Comparison of ENCODE assay signal across 20 cellular contexts in the genomic region with DNA sequence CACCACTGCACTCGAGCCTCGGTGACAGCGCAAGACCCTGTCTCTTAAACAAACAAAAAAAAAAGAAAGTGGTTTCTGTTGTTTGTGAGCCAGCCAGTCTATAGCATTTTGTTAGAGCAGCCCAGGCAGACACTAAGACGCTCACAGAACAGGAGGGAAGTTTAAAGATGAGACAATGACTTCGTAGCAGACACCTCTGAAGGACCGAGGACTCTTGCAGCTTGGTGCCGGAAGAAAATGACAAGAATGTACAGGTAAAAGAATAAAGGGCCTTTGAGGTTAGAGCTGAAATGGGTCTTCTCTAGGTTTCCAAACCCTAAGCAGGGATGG. TPM values are rescaled to one million over a fixed set of nuclear protein-coding genes. Genes with fewer than 3 reads are reported as not detected.
A peak's percentile ranks its signal among the peaks of the same experiment; 100 is the strongest.
DNase-seq lines count a peak whose midpoint lies in the region; ATAC-seq and TF ChIP-seq lines count a peak whose summit lies in the region.
"Had no signal": no experiment of that assay in that cellular context is flagged by ENCODE, and none has a peak within 500 bp of the region (broad histone marks: within the 10 kb centered on the region; RNA-seq: fewer than 3 reads in every experiment).

No MANE protein-coding gene starts in this region.

- intact Hi-C loops in spleen (cut with DNase I; ENCODE audit: low total_unique reads) = no loop called here

- TF ChIP-seq CTCF in Loucy (conservative IDR thresholded peaks at IDR 0.05; ENCODE audit: low read length) = no peak
- TF ChIP-seq CTCF in spleen (IDR thresholded peaks at IDR 0.05 in 8 of 11, conservative IDR thresholded peaks at IDR 0.05 in 3 of 11) = no peak
- TF ChIP-seq CTCF in smooth muscle cell (IDR thresholded peaks at IDR 0.05; ENCODE audit: borderline replicate concordance, insufficient read depth, poor library complexity, severe bottlenecking) = no peak

- H3K4me2 ChIP-seq in Loucy (ENCODE audit: low read depth, low read length, poor library complexity, severe bottlenecking) (no peak overlapping the region), smooth muscle cell (no peak overlapping the region)
- H3K4me2 ChIP-seq: BLaER1 treated with 17β-estradiol and CSF1 and Interleukin-3, amounts not matched to agents 10 nM and 100 nM; SK-N-SH had no signal

- H3K9me3 ChIP-seq in Loucy (ENCODE audit: insufficient read depth, low read depth, low read length) (no peaks in the 10 kb centered on the region), spleen (no peaks in the 10 kb centered on the region), smooth muscle cell (replicated peaks; ENCODE audit: low read depth) (no peaks in the 10 kb centered on the region)
- H3K9me3 ChIP-seq: BLaER1 treated with 17β-estradiol and CSF1 and Interleukin-3, amounts not matched to agents 10 nM and 100 nM; lower lobe of right lung; ovary; SK-N-SH had no signal

- H3K9me3 Mint-ChIP-seq in activated T-cell treated with anti-CD3 and anti-CD28 coated beads, Interleukin-2, amount 50 U/mL, for 24 hours = no peaks in the 10 kb centered on the region
- H3K9me3 Mint-ChIP-seq in central memory CD8-positive, alpha-beta T cell = no peaks in the 10 kb centered on the region

- DNase-seq in activated T-cell treated with anti-CD3 and anti-CD28 coated beads, Interleukin-2, amount 50 U/mL, for 24 hours = no peak
- DNase-seq in activated T-cell treated with anti-CD3 and anti-CD28 coated beads for 4 hours = no peak
- no peak for DNase-seq in central memory CD8-positive, alpha-beta T cell (ENCODE audit: low spot score in 2 of 2)
- DNase-seq in spleen = no peak
- no peak for DNase-seq in smooth muscle cell (lab: John Stamatoyannopoulos, UW; ENCODE audit: unreplicated experiment)
- DNase-seq: ACHN, DMS53, dorsolateral prefrontal cortex, erythroblast, kidney, lower lobe of right lung, NCI-H524, ovary, right cardiac atrium, SK-N-SH had no signal

- 0 out of 2 replicates have a peak overlapping the region, but pooled peaks have one; percentile 33 for H2AFZ ChIP-seq in Loucy (ENCODE audit: low read length)
- no peak overlapping the region for H2AFZ ChIP-seq in smooth muscle cell (ENCODE audit: low read depth)

- H3K4me1 Mint-ChIP-seq in activated T-cell treated with anti-CD3 and anti-CD28 coated beads, Interleukin-2, amount 50 U/mL, for 24 hours (ENCODE audit: low read depth) = peaks cover 40% of the 10 kb centered on the region
- H3K4me1 Mint-ChIP-seq in central memory CD8-positive, alpha-beta T cell = peaks cover 47% of the 10 kb centered on the region

- H3K27me3 ChIP-seq in Loucy (ENCODE audit: insufficient read depth, low read length, poor library complexity, severe bottlenecking) = no peaks in the 10 kb centered on the region
- H3K27me3 ChIP-seq in spleen (replicated peaks in 1 of 7) = no peaks in the 10 kb centered on the region
- H3K27me3 ChIP-seq in smooth muscle cell (ENCODE audit: low read depth) = no peaks in the 10 kb centered on the region
- H3K27me3 ChIP-seq: BLaER1 treated with 17β-estradiol and CSF1 and Interleukin-3, amounts not matched to agents 10 nM and 100 nM; cardiac muscle cell; dorsolateral prefrontal cortex; ovary had no signal

- peak; percentile 52 for ATAC-seq in central memory CD8-positive, alpha-beta T cell (replicated peaks; ENCODE audit: extremely low read depth, poor library complexity, severe bottlenecking)
- ATAC-seq in GM18519 (IDR thresholded peaks at IDR 0.05; ENCODE audit: low FRiP score, unreplicated experiment) (no peak), GM21737 (IDR thresholded peaks at IDR 0.05; ENCODE audit: unreplicated experiment) (no peak)
- ATAC-seq: lower lobe of right lung, right cardiac atrium had no signal

- H3K9me2 ChIP-seq in Loucy (replicated peaks; ENCODE audit: low read depth, low read length) = no peaks in the 10 kb centered on the region
- H3K9me2 ChIP-seq: SK-N-SH had no signal

- H3K9ac ChIP-seq in Loucy (ENCODE audit: low read depth, low read length, poor library complexity, severe bottlenecking) (peak overlapping the region; percentile 23), smooth muscle cell (ENCODE audit: low read depth) (no peak overlapping the region)
- H3K9ac ChIP-seq: BLaER1 treated with 17β-estradiol and CSF1 and Interleukin-3, amounts not matched to agents 10 nM and 100 nM; SK-N-SH had no signal

- 63 to 85% (median 79%) methylated on average over 7 of the region's 7 CpGs for WGBS in spleen, 5 donors
- WGBS in smooth muscle cell (ENCODE audit: low lambda C conversion rate) = 93% methylated on average over 7 of the region's 7 CpGs

- peaks cover 39% of the 10 kb centered on the region for H3K4me1 ChIP-seq in Loucy (ENCODE audit: insufficient read depth, low read length, poor library complexity, severe bottlenecking)
- peaks cover 0 to 27% (median 7%) of the 10 kb centered on the region in 6 donors for H3K4me1 ChIP-seq in spleen
- no peaks in the 10 kb centered on the region for H3K4me1 ChIP-seq in smooth muscle cell (ENCODE audit: low read depth)
- H3K4me1 ChIP-seq: lower lobe of right lung had no signal

- H4K20me1 ChIP-seq in Loucy (ENCODE audit: insufficient read depth, low read length, poor library complexity, severe bottlenecking) (no peaks in the 10 kb centered on the region), smooth muscle cell (ENCODE audit: low read depth) (no peaks in the 10 kb centered on the region)
- H4K20me1 ChIP-seq: BLaER1 treated with 17β-estradiol and CSF1 and Interleukin-3, amounts not matched to agents 10 nM and 100 nM had no signal

- H3K27me3 Mint-ChIP-seq in activated T-cell treated with anti-CD3 and anti-CD28 coated beads, Interleukin-2, amount 50 U/mL, for 24 hours = no peaks in the 10 kb centered on the region
- H3K27me3 Mint-ChIP-seq in central memory CD8-positive, alpha-beta T cell = no peaks in the 10 kb centered on the region

- H3F3A ChIP-seq in Loucy (ENCODE audit: low read depth) (no peaks in the 10 kb centered on the region), smooth muscle cell (ENCODE audit: low read depth) (no peaks in the 10 kb centered on the region)

- TF ChIP-seq POLR2A in spleen (IDR thresholded peaks at IDR 0.05) = no peak

- peak overlapping the region; percentile 75 for H3K4me3 Mint-ChIP-seq in activated T-cell treated with anti-CD3 and anti-CD28 coated beads, Interleukin-2, amount 50 U/mL, for 24 hours
- H3K4me3 Mint-ChIP-seq in central memory CD8-positive, alpha-beta T cell = peak overlapping the region; percentile 92

- H3K27ac ChIP-seq in spleen (peak overlapping the region in 6 of 8 donors; percentile 2 to 68 (median 58)), smooth muscle cell (ENCODE audit: low read depth) (no peak overlapping the region)
- H3K27ac ChIP-seq: BLaER1 treated with 17β-estradiol and CSF1 and Interleukin-3, amounts not matched to agents 10 nM and 100 nM; cardiac muscle cell; dorsolateral prefrontal cortex; lower lobe of right lung; ovary had no signal

- H3K79me2 ChIP-seq in Loucy (ENCODE audit: insufficient read depth, low read length) (no peaks in the 10 kb centered on the region), smooth muscle cell (ENCODE audit: low read depth) (no peaks in the 10 kb centered on the region)

- no peak overlapping the region for H3K4me3 ChIP-seq in Loucy (ENCODE audit: low read length, poor library complexity, severe bottlenecking)
- H3K4me3 ChIP-seq in spleen = peak overlapping the region in 4 of 8 donors; percentile 1 to 51 (median 10)
- H3K4me3 ChIP-seq in smooth muscle cell = no peak overlapping the region
- H3K4me3 ChIP-seq: BLaER1 treated with 17β-estradiol and CSF1 and Interleukin-3, amounts not matched to agents 10 nM and 100 nM; cardiac muscle cell; dorsolateral prefrontal cortex; lower lobe of right lung; ovary had no signal

- H3K27ac Mint-ChIP-seq in activated T-cell treated with anti-CD3 and anti-CD28 coated beads, Interleukin-2, amount 50 U/mL, for 24 hours = peak overlapping the region; percentile 93
- H3K27ac Mint-ChIP-seq in central memory CD8-positive, alpha-beta T cell (ENCODE audit: low read depth) = peak overlapping the region; percentile 99

- peaks cover 8% of the 10 kb centered on the region for H3K36me3 Mint-ChIP-seq in activated T-cell treated with anti-CD3 and anti-CD28 coated beads, Interleukin-2, amount 50 U/mL, for 24 hours (ENCODE audit: low read depth)
- peaks cover 16% of the 10 kb centered on the region for H3K36me3 Mint-ChIP-seq in central memory CD8-positive, alpha-beta T cell (ENCODE audit: insufficient read depth)

- H3K36me3 ChIP-seq in Loucy (ENCODE audit: insufficient read depth, low read length) = peaks cover 5% of the 10 kb centered on the region; the same call in 1 of the 2 replicates
- H3K36me3 ChIP-seq in spleen = peaks cover 0 to 5% (median 0%) of the 10 kb centered on the region in 6 donors
- no peaks in the 10 kb centered on the region for H3K36me3 ChIP-seq in smooth muscle cell (ENCODE audit: low read depth)
- H3K36me3 ChIP-seq: ovary had no signal

RNA-seq across cellular contexts. Expression of gene MACROH2A2, which starts 39.7 kb away (rescaled TPM):
- total RNA-seq in spleen (1 to 10 TPM; 1.2 to 4.2 (median 3.0) TPM), smooth muscle cell (13.0 and 13.4 TPM in 2 replicates)
- polyA plus RNA-seq in spleen (1 to 10 TPM; 2.6 to 4.9 (median 3.5) TPM), smooth muscle cell (14.0 and 20.4 TPM in 2 replicates)

RNA-seq across cellular contexts. Expression of gene AIFM2, which starts 40.3 kb away (rescaled TPM):
- total RNA-seq in spleen (1 to 10 TPM; 5.1 to 9.4 (median 8.7) TPM), smooth muscle cell (2.1 and 2.2 TPM in 2 replicates)
- polyA plus RNA-seq in spleen (1 to 10 TPM; 4.3 to 6.2 (median 6.2) TPM), smooth muscle cell (3.6 and 4.4 TPM in 2 replicates)

RNA-seq across cellular contexts. Expression of gene TYSND1, which starts 54.1 kb away (rescaled TPM):
- total RNA-seq in spleen = 10 to 100 TPM; 14.1 to 20.3 (median 16.6) TPM
- 10 to 100 TPM; 15.2 to 20.9 (median 19.2) TPM for polyA plus RNA-seq in spleen
- total RNA-seq in smooth muscle cell = 2.4 and 4.9 TPM in 2 replicates
- 4.5 and 10.0 TPM in 2 replicates for polyA plus RNA-seq in smooth muscle cell
